Comparison of ENCODE assay signal across 11 cellular contexts in genomic region chr19:14550201-14550754, GRCh38. TPM values are rescaled to one million over a fixed set of nuclear protein-coding genes. Genes with fewer than 3 reads are reported as not detected.
A peak's percentile ranks its signal among the peaks of the same experiment; 100 is the strongest.
DNase-seq lines count a peak whose midpoint lies in the region; ATAC-seq and TF ChIP-seq lines count a peak whose summit lies in the region.
"Had no signal": no experiment of that assay in that cellular context is flagged by ENCODE, and none has a peak within 500 bp of the region (broad histone marks: within the 10 kb centered on the region; RNA-seq: fewer than 3 reads in every experiment).

No MANE protein-coding gene starts in this region.

- H3K4me1 ChIP-seq in CD4-positive, CD25-positive, alpha-beta regulatory T cell (ENCODE audit: control insufficient read depth, insufficient read depth, low read length, poor library complexity, severe bottlenecking): peaks cover 45% of the 10 kb centered on the region
- H3K4me1 ChIP-seq in breast epithelium: peaks cover 10 to 34% of the 10 kb centered on the region in 2 donors

- H3K9me3 Mint-ChIP-seq in CD4-positive, CD25-positive, alpha-beta regulatory T cell: no peaks in the 10 kb centered on the region
- no peaks in the 10 kb centered on the region for H3K9me3 Mint-ChIP-seq in nephron

- H3K4me1 Mint-ChIP-seq in CD4-positive, CD25-positive, alpha-beta regulatory T cell: peaks cover 5 to 68% (median 31%) of the 10 kb centered on the region in 4 donors
- peaks cover 33% of the 10 kb centered on the region for H3K4me1 Mint-ChIP-seq in nephron

- H3K27me3 ChIP-seq in CD4-positive, CD25-positive, alpha-beta regulatory T cell (ENCODE audit: control insufficient read depth, insufficient read depth, low read length): no peaks in the 10 kb centered on the region
- H3K27me3 ChIP-seq in breast epithelium: no peaks in the 10 kb centered on the region

- no peak overlapping the region for H3K27ac ChIP-seq in CD4-positive, CD25-positive, alpha-beta regulatory T cell (ENCODE audit: insufficient read depth, low read length, poor library complexity, severe bottlenecking)
- H3K27ac ChIP-seq in breast epithelium: peak overlapping the region; percentile 74 to 87

- no peak overlapping the region for H3K4me3 ChIP-seq in CD4-positive, CD25-positive, alpha-beta regulatory T cell (ENCODE audit: low read depth, low read length)
- peak overlapping the region in 1 of 3 donors; percentile 27 for H3K4me3 ChIP-seq in breast epithelium

- H3K36me3 ChIP-seq in CD4-positive, CD25-positive, alpha-beta regulatory T cell (ENCODE audit: control insufficient read depth, insufficient read depth, low read length): peaks cover 34% of the 10 kb centered on the region
- no peaks in the 10 kb centered on the region for H3K36me3 ChIP-seq in breast epithelium

- no peak overlapping the region for H3K4me3 Mint-ChIP-seq in CD4-positive, CD25-positive, alpha-beta regulatory T cell
- no peak overlapping the region for H3K4me3 Mint-ChIP-seq in nephron

- no peaks in the 10 kb centered on the region for H3K27me3 Mint-ChIP-seq in CD4-positive, CD25-positive, alpha-beta regulatory T cell
- H3K27me3 Mint-ChIP-seq in nephron (ENCODE audit: low read depth): no peaks in the 10 kb centered on the region

- peak overlapping the region in 2 of 3 donors; percentile 83 to 85 for H3K27ac Mint-ChIP-seq in CD4-positive, CD25-positive, alpha-beta regulatory T cell
- peak overlapping the region; percentile 40 to 79 (median 49) for H3K27ac Mint-ChIP-seq in nephron

- TF ChIP-seq POLR2A in breast epithelium (IDR thresholded peaks at IDR 0.05): no peak

- H3K36me3 Mint-ChIP-seq in CD4-positive, CD25-positive, alpha-beta regulatory T cell: peaks cover 11% of the 10 kb centered on the region
- H3K36me3 Mint-ChIP-seq in nephron (ENCODE audit: low read depth): peaks cover 8% of the 10 kb centered on the region

- DNase-seq in CD4-positive, CD25-positive, alpha-beta regulatory T cell: no peak
- DNase-seq in NCI-H1092 (lab: John Stamatoyannopoulos, UW): peak; percentile 16
- peak; percentile 91 to 96 for DNase-seq in breast epithelium (ENCODE audit: low spot score in 2 of 2)
- no peak for DNase-seq in stimulated activated naive CD4-positive, alpha-beta T cell (lab: John Stamatoyannopoulos, UW)
- DNase-seq in SHP77 treated with DMSO at 0.1 percent for 48 hours (lab: John Stamatoyannopoulos, UW): no peak
- DNase-seq: NCI-H1105, T-helper 1 cell had no signal

- no peak for ATAC-seq in CD4-positive, CD25-positive, alpha-beta regulatory T cell (ENCODE audit: low read depth in 2 of 2)
- no peak for ATAC-seq in HG02571 (IDR thresholded peaks at IDR 0.05; ENCODE audit: unreplicated experiment)
- no peak for ATAC-seq in HG03354 (IDR thresholded peaks at IDR 0.05; ENCODE audit: poor library complexity, severe bottlenecking, unreplicated experiment)

- no peak for TF ChIP-seq CTCF in breast epithelium (IDR thresholded peaks at IDR 0.05)
- no peak for TF ChIP-seq CTCF in nephron (IDR thresholded peaks at IDR 0.05; ENCODE audit: unreplicated experiment in 3 of 3)

- no peaks in the 10 kb centered on the region for H3K9me3 ChIP-seq in CD4-positive, CD25-positive, alpha-beta regulatory T cell (ENCODE audit: control insufficient read depth in 2 of 2, low read length in 2 of 2)
- no peaks in the 10 kb centered on the region for H3K9me3 ChIP-seq in breast epithelium

- intact Hi-C loops in breast epithelium (cut with DNase I; ENCODE audit: low total_unique reads): no loop called here

RNA-seq across cellular contexts. Expression of gene TECR, which starts 20.9 kb away (rescaled TPM):
- 159 TPM for total RNA-seq in CD4-positive, CD25-positive, alpha-beta regulatory T cell
- 100 to 1,000 TPM; 304 to 351 (median 335) TPM for polyA plus RNA-seq in CD4-positive, CD25-positive, alpha-beta regulatory T cell
- 10 to 100 TPM; 36.1 to 66.9 (median 43.4) TPM for total RNA-seq in breast epithelium

RNA-seq across cellular contexts. Expression of gene NDUFB7, which starts 21.6 kb away (rescaled TPM):
- 51.4 TPM for total RNA-seq in CD4-positive, CD25-positive, alpha-beta regulatory T cell
- 100 to 1,000 TPM; 196 to 238 (median 218) TPM for polyA plus RNA-seq in CD4-positive, CD25-positive, alpha-beta regulatory T cell
- total RNA-seq in breast epithelium: 100 to 1,000 TPM; 283 to 388 (median 299) TPM

RNA-seq across cellular contexts. Expression of gene DNAJB1, which starts 32.1 kb away (rescaled TPM):
- 754 TPM for total RNA-seq in CD4-positive, CD25-positive, alpha-beta regulatory T cell
- 100 to 1,000 TPM; 302 to 349 (median 332) TPM for polyA plus RNA-seq in CD4-positive, CD25-positive, alpha-beta regulatory T cell
- 100 to 1,000 TPM in 2 of 3 donors, 10 to 100 TPM in 1; 59.0 to 166 (median 102) TPM for total RNA-seq in breast epithelium

RNA-seq across cellular contexts. Expression of gene CLEC17A, which starts 32.6 kb away (rescaled TPM):
- 0.25 TPM for total RNA-seq in CD4-positive, CD25-positive, alpha-beta regulatory T cell
- not detected for polyA plus RNA-seq in CD4-positive, CD25-positive, alpha-beta regulatory T cell
- total RNA-seq in breast epithelium: not detected
- total RNA-seq: frontal cortex had no signal

RNA-seq across cellular contexts. Expression of gene GIPC1, which starts 54.4 kb away (rescaled TPM):
- total RNA-seq in CD4-positive, CD25-positive, alpha-beta regulatory T cell: 37.5 TPM
- polyA plus RNA-seq in CD4-positive, CD25-positive, alpha-beta regulatory T cell: 10 to 100 TPM; 44.0 to 62.0 (median 55.7) TPM
- 10 to 100 TPM; 48.8 to 79.0 (median 72.0) TPM for total RNA-seq in breast epithelium

Comparison
In these comparisons a context has a peak if more than half of its experiments do, and no peak if none do; other contexts are left out.
1. DNase-seq: peak in NCI-H1092 (single experiment) and breast epithelium (2 of 2); none in CD4-positive, CD25-positive, alpha-beta regulatory T cell (0 of 3), stimulated activated naive CD4-positive, alpha-beta T cell (0 of 6) and SHP77 treated with DMSO at 0.1 percent for 48 hours (single experiment).